Comparison of ENCODE assay signal across 9 cellular contexts in the genomic region with DNA sequence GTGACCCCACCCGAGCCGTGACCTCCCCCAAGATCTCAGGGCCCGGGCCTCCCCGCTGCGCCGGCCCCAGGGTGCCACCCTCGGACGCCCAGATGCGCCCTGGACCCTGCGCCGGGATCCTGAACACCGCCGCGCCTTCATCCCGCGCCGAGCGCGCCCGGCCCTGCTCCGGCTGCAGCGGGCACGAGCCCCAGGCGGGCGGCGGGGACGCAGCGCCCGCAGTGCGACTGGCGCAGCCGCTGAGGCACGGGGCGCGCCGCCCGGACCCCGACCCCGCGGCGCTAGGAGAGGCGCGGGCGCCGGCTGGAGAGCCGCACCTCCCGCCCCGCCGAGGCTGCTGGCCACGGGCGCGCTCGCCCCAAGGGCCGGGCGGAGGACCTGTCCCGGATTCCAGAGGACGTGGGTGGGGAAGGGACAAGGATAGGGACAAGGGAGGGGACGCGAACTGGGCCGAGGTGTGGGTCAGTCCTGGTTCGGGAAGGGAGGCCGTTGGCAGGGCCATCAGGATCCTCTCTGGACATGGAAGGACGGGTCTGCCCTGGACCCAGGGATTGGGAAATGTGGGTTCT. TPM values are rescaled to one million over a fixed set of nuclear protein-coding genes. Genes with fewer than 3 reads are reported as not detected.
DNase-seq lines count a peak whose midpoint lies in the region; ATAC-seq, FAIRE-seq and TF ChIP-seq lines count a peak whose summit lies in the region.
"Had no signal": no experiment of that assay in that cellular context is flagged by ENCODE, and none has a peak within 500 bp of the region (broad histone marks: within the 10 kb centered on the region; RNA-seq: fewer than 3 reads in every experiment).

No MANE protein-coding gene starts in this region.

- H3K79me2 ChIP-seq in HepG2 (ENCODE audit: insufficient read depth, low read length) = no peaks in the 10 kb centered on the region

- no peak for TF ChIP-seq RAD21 in HepG2 (CRISPR knock-in tag; IDR thresholded peaks at IDR 0.05)

- TF ChIP-seq POLR2A in HepG2 (IDR thresholded peaks at IDR 0.05; ENCODE audit: insufficient read depth in 1 of 2, low read depth in 2 of 2, low read length in 2 of 2) = no peak
- no peak for TF ChIP-seq POLR2A in thyroid gland (IDR thresholded peaks at IDR 0.05)

- no peak overlapping the region for H3K9ac ChIP-seq in HepG2 (ENCODE audit: insufficient read depth, low read depth, low read length)

- H3K9me3 Mint-ChIP-seq in activated naive CD8-positive, alpha-beta T cell treated with anti-CD3 and anti-CD28 coated beads, Interleukin-2, amount 10 ng/mL, durations not matched to agents 7 days and 5 days = no peaks in the 10 kb centered on the region

- peaks cover 3% of the 10 kb centered on the region; the same call in 1 of the 2 replicates for H4K20me1 ChIP-seq in HepG2 (ENCODE audit: insufficient read depth, low read length)

- H3K4me1 Mint-ChIP-seq in activated naive CD8-positive, alpha-beta T cell treated with anti-CD3 and anti-CD28 coated beads, Interleukin-2, amount 10 ng/mL, durations not matched to agents 7 days and 5 days = peaks cover 35% of the 10 kb centered on the region

- H3K4me1 ChIP-seq in HepG2 (ENCODE audit: insufficient read depth, low read length) (peaks cover 48% of the 10 kb centered on the region), thyroid gland (peaks cover 24 to 47% of the 10 kb centered on the region in 2 donors)

- H3K36me3 Mint-ChIP-seq in activated naive CD8-positive, alpha-beta T cell treated with anti-CD3 and anti-CD28 coated beads, Interleukin-2, amount 10 ng/mL, durations not matched to agents 7 days and 5 days = no peaks in the 10 kb centered on the region

- DNase-seq in activated CD8-positive, alpha-beta memory T cell treated with anti-CD3 and anti-CD28 coated beads for 24 hours = peak; percentile 64
- no peak for DNase-seq in activated CD8-positive, alpha-beta memory T cell treated with anti-CD3 and anti-CD28 coated beads, Interleukin-2, amount 50 U/mL, for 4 hours
- peak; percentile 51 for DNase-seq in activated naive CD8-positive, alpha-beta T cell treated with anti-CD3 and anti-CD28 coated beads, Interleukin-2, amount 10 ng/mL, durations not matched to agents 7 days and 5 days
- DNase-seq in HepG2 (ENCODE audit: low spot score) (no peak), thyroid gland (peak; percentile 19), mucosa of gallbladder (ENCODE audit: low spot score) (no peak), omental fat pad (ENCODE audit: low spot score) (no peak)

- POLR2A ChIA-PET in activated naive CD8-positive, alpha-beta T cell treated with anti-CD3 and anti-CD28 coated beads, Interleukin-2, amount 10 ng/mL, durations not matched to agents 7 days and 5 days (lab: Charles Lee) = no interaction called here
- POLR2A ChIA-PET in HepG2 (lab: Yijun Ruan, JAX) = no interaction called here

- in situ Hi-C loops in HepG2 (cut with HindIII; ENCODE audit: extremely low pct_ligation_motif_present, low pct_unique_long_range_greater_than_20kb) = no loop called here

- H2AFZ ChIP-seq in HepG2 (ENCODE audit: low read length) = no peak overlapping the region

- CTCF ChIA-PET in HepG2 (lab: Yijun Ruan, JAX; ENCODE audit: low intra/inter-chr PET ratio, low total read pairs) = no interaction called here

- no peak for FAIRE-seq in HepG2 (lab: Jason Lieb, UNC)
- FAIRE-seq: G401.6 had no signal

- intact Hi-C loops in HepG2 (cut with micrococcal nuclease; ENCODE audit: unreplicated experiment) (no loop called here), thyroid gland (cut with DNase I) (loop anchor here (5.0 kb wide), 2 partner anchors 120 to 155 kb away; partner anchors contain the start of genes FAM193A and MXD4)

- peaks cover 65% of the 10 kb centered on the region for H3K27me3 Mint-ChIP-seq in activated naive CD8-positive, alpha-beta T cell treated with anti-CD3 and anti-CD28 coated beads, Interleukin-2, amount 10 ng/mL, durations not matched to agents 7 days and 5 days

- under 1% methylated on average over 14 of the region's 63 CpGs for whole genome bisulfite sequencing in HepG2 (ENCODE audit: low lambda C conversion rate)
- 0 to 1% methylated on average over 9 to 18 of the region's 63 CpGs for WGBS in thyroid gland, 2 donors

- ATAC-seq in activated naive CD8-positive, alpha-beta T cell treated with anti-CD3 and anti-CD28 coated beads, Interleukin-2, amount 10 ng/mL, durations not matched to agents 7 days and 5 days (ENCODE audit: low read depth) = no peak
- ATAC-seq in HepG2 (no peak; the same call in 2 of the 3 replicates), HG03439 (IDR thresholded peaks at IDR 0.05; ENCODE audit: unreplicated experiment) (no peak), omental fat pad (ENCODE audit: low FRiP score) (no peak)

- no TSS peak for BruUV-seq in HepG2 (replicated peaks; lab: Mats Ljungman, UMichigan)

- no peaks in the 10 kb centered on the region for H3K36me3 ChIP-seq in HepG2 (replicated peaks in 1 of 2; ENCODE audit: control insufficient read depth in 1 of 2, insufficient read depth in 2 of 2, low read length in 2 of 2)
- H3K36me3 ChIP-seq in thyroid gland = no peaks in the 10 kb centered on the region

- H3K27ac ChIP-seq in HepG2 (ENCODE audit: extremely low read length, insufficient read depth, low read length) (no peak overlapping the region), thyroid gland (peak overlapping the region in 1 of 3 donors; percentile 68)

- TF ChIP-seq CTCF in HepG2 (CRISPR knock-in tag; IDR thresholded peaks at IDR 0.05) (no peak), thyroid gland (IDR thresholded peaks at IDR 0.05) (no peak), omental fat pad (IDR thresholded peaks at IDR 0.05) (no peak)

- peak overlapping the region; percentile 98 for H3K4me2 ChIP-seq in HepG2 (ENCODE audit: low read depth, low read length)

- H3K4me3 Mint-ChIP-seq in activated naive CD8-positive, alpha-beta T cell treated with anti-CD3 and anti-CD28 coated beads, Interleukin-2, amount 10 ng/mL, durations not matched to agents 7 days and 5 days = peak overlapping the region; percentile 81

- H3K4me3 ChIP-seq in HepG2 (replicated peaks in 1 of 3; ENCODE audit: insufficient read depth in 1 of 3, low read depth in 2 of 3, low read length in 3 of 3) = peak overlapping the region; percentile 38 to 73 (median 42); a peak in 3 of 6 replicates
- peak overlapping the region in 2 of 3 donors; percentile 25 to 29 for H3K4me3 ChIP-seq in thyroid gland (replicated peaks in 1 of 3)

- peaks cover 18 to 74% of the 10 kb centered on the region in 2 experiments for H3K27me3 ChIP-seq in HepG2 (ENCODE audit: control insufficient read depth in 1 of 2, insufficient read depth in 2 of 2, low read length in 2 of 2)
- H3K27me3 ChIP-seq in thyroid gland = no peaks in the 10 kb centered on the region

- no peaks in the 10 kb centered on the region for H3K9me3 ChIP-seq in HepG2 (ENCODE audit: low read length)
- H3K9me3 ChIP-seq in thyroid gland = no peaks in the 10 kb centered on the region

- H3K27ac Mint-ChIP-seq in activated naive CD8-positive, alpha-beta T cell treated with anti-CD3 and anti-CD28 coated beads, Interleukin-2, amount 10 ng/mL, durations not matched to agents 7 days and 5 days = no peak overlapping the region

- TF ChIP-seq EP300 in HepG2 (IDR thresholded peaks at IDR 0.05; ENCODE audit: low read depth in 2 of 2, low read length in 2 of 2) (no peak), HepG2 (CRISPR knock-in tag; IDR thresholded peaks at IDR 0.05; ENCODE audit: borderline replicate concordance) (no peak)

RNA-seq across cellular contexts. Expression of gene ZFYVE28, which starts 1.2 kb away (rescaled TPM):
- 10 to 100 TPM; 16.1 to 17.7 TPM for total RNA-seq in activated naive CD8-positive, alpha-beta T cell treated with anti-CD3 and anti-CD28 coated beads, Interleukin-2, amount 10 ng/mL, durations not matched to agents 7 days and 5 days
- total RNA-seq in HepG2 (2016; rRNA removed; fragmentation: Illumina TruSeq; extraction: Trizol) (0.22 and 0.24 TPM in 2 replicates), thyroid gland (10 to 100 TPM in 3 of 4 donors, 1 to 10 TPM in 1; 8.9 to 19.1 (median 16.4) TPM), mucosa of gallbladder (31.1 TPM), omental fat pad (10 to 100 TPM in 2 of 4 donors, 1 to 10 TPM in 2; 7.1 to 24.5 (median 16.7) TPM)
- total RNA-seq in HepG2 (2016; cell fraction: cytosol; rRNA removed; fragmentation: Illumina TruSeq; extraction: Trizol; ENCODE audit: low read depth) = not detected in 2 replicates
- total RNA-seq in HepG2 (2016; cell fraction: insoluble cytoplasmic fraction; rRNA removed; fragmentation: Illumina TruSeq; extraction: Trizol) = 0.13 and 0.19 TPM in 2 replicates
- total RNA-seq in HepG2 (2016; cell fraction: membrane; rRNA removed; fragmentation: Illumina TruSeq; extraction: Trizol) = 0.14 and 0.22 TPM in 2 replicates
- total RNA-seq in HepG2 (2016; cell fraction: nucleus; rRNA removed; fragmentation: Illumina TruSeq; extraction: Trizol) = 0.25 TPM in 1 of 2 replicates, not detected in the other
- polyA plus RNA-seq in HepG2 (2011; rRNA removed) = 0.12 and 0.30 TPM in 2 replicates
- 0.09 TPM in 2 replicates for polyA plus RNA-seq in HepG2 (2011; cell fraction: cytosol; rRNA removed)
- 0.69 and 1.4 TPM in 2 replicates for polyA plus RNA-seq in HepG2 (2011; cell fraction: nucleus; rRNA removed)
- 0.04 and 0.31 TPM in 2 replicates for polyA plus RNA-seq in HepG2 (2012)
- polyA plus RNA-seq in HepG2 (2016; cell fraction: cytosol; fragmentation: Illumina TruSeq; extraction: Trizol; ENCODE audit: low read depth) = 0.03 and 0.14 TPM in 2 replicates
- 0.22 and 0.24 TPM in 2 replicates for polyA plus RNA-seq in HepG2 (2016; cell fraction: insoluble cytoplasmic fraction; fragmentation: Illumina TruSeq; extraction: Trizol; ENCODE audit: low read depth)
- not detected in 2 replicates for polyA plus RNA-seq in HepG2 (2016; cell fraction: membrane; fragmentation: Illumina TruSeq; extraction: Trizol; ENCODE audit: low read depth)
- 0.19 and 0.61 TPM in 2 replicates for polyA plus RNA-seq in HepG2 (2016; cell fraction: nucleus; fragmentation: Illumina TruSeq; extraction: Trizol; ENCODE audit: insufficient read depth, low read depth)
- polyA minus RNA-seq in HepG2 (2011; rRNA and poly(A)+ RNA removed; ENCODE audit: low replicate concordance) = 0.72 and 3.2 TPM in 2 replicates
- 0.26 TPM in 1 of 2 replicates, not detected in the other for polyA minus RNA-seq in HepG2 (2011; cell fraction: cytosol; rRNA and poly(A)+ RNA removed)
- 0.52 TPM in 1 of 2 replicates, not detected in the other for polyA minus RNA-seq in HepG2 (2011; cell fraction: nucleus; rRNA and poly(A)+ RNA removed)

RNA-seq across cellular contexts. Expression of gene CFAP99, which starts 1.5 kb away (rescaled TPM):
- under 1 TPM in 1 of 2 experiments, not detected in 1; 0.11 TPM for total RNA-seq in activated naive CD8-positive, alpha-beta T cell treated with anti-CD3 and anti-CD28 coated beads, Interleukin-2, amount 10 ng/mL, durations not matched to agents 7 days and 5 days
- total RNA-seq in HepG2 (2016; rRNA removed; fragmentation: Illumina TruSeq; extraction: Trizol) (not detected in 2 replicates), thyroid gland (1 to 10 TPM in 2 of 4 donors, under 1 TPM in 1, not detected in 1; 0.27 to 1.9 (median 1.1) TPM), mucosa of gallbladder (1.3 TPM), omental fat pad (under 1 TPM in 2 of 4 donors, not detected in 2; 0.32 to 0.60 TPM)
- not detected in 2 replicates for total RNA-seq in HepG2 (2016; cell fraction: cytosol; rRNA removed; fragmentation: Illumina TruSeq; extraction: Trizol; ENCODE audit: low read depth)
- not detected in 2 replicates for total RNA-seq in HepG2 (2016; cell fraction: insoluble cytoplasmic fraction; rRNA removed; fragmentation: Illumina TruSeq; extraction: Trizol)
- total RNA-seq in HepG2 (2016; cell fraction: membrane; rRNA removed; fragmentation: Illumina TruSeq; extraction: Trizol) = not detected in 2 replicates
- total RNA-seq in HepG2 (2016; cell fraction: nucleus; rRNA removed; fragmentation: Illumina TruSeq; extraction: Trizol) = not detected in 2 replicates
- 0.07 TPM in 1 of 2 replicates, not detected in the other for polyA plus RNA-seq in HepG2 (2011; rRNA removed)
- polyA plus RNA-seq in HepG2 (2011; cell fraction: cytosol; rRNA removed) = 0.07 TPM in 1 of 2 replicates, not detected in the other
- 0.29 TPM in 1 of 2 replicates, not detected in the other for polyA plus RNA-seq in HepG2 (2011; cell fraction: nucleus; rRNA removed)
- polyA plus RNA-seq in HepG2 (2012) = not detected in 2 replicates
- polyA plus RNA-seq in HepG2 (2016; cell fraction: cytosol; fragmentation: Illumina TruSeq; extraction: Trizol; ENCODE audit: low read depth) = not detected in 2 replicates
- polyA plus RNA-seq in HepG2 (2016; cell fraction: insoluble cytoplasmic fraction; fragmentation: Illumina TruSeq; extraction: Trizol; ENCODE audit: low read depth) = not detected in 2 replicates
- not detected in 2 replicates for polyA plus RNA-seq in HepG2 (2016; cell fraction: membrane; fragmentation: Illumina TruSeq; extraction: Trizol; ENCODE audit: low read depth)
- polyA plus RNA-seq in HepG2 (2016; cell fraction: nucleus; fragmentation: Illumina TruSeq; extraction: Trizol; ENCODE audit: insufficient read depth, low read depth) = not detected in 2 replicates
- not detected in 2 replicates for polyA minus RNA-seq in HepG2 (2011; rRNA and poly(A)+ RNA removed; ENCODE audit: low replicate concordance)
- not detected in 2 replicates for polyA minus RNA-seq in HepG2 (2011; cell fraction: cytosol; rRNA and poly(A)+ RNA removed)
- polyA minus RNA-seq in HepG2 (2011; cell fraction: nucleus; rRNA and poly(A)+ RNA removed) = not detected in 2 replicates

RNA-seq across cellular contexts. Expression of gene RNF4, which starts 51.6 kb away (rescaled TPM):
- 100 to 1,000 TPM; 103 to 109 TPM for total RNA-seq in activated naive CD8-positive, alpha-beta T cell treated with anti-CD3 and anti-CD28 coated beads, Interleukin-2, amount 10 ng/mL, durations not matched to agents 7 days and 5 days
- total RNA-seq in HepG2 (2016; rRNA removed; fragmentation: Illumina TruSeq; extraction: Trizol) (38.1 and 46.7 TPM in 2 replicates), thyroid gland (10 to 100 TPM; 32.8 to 52.0 (median 43.0) TPM), mucosa of gallbladder (52.3 TPM), omental fat pad (10 to 100 TPM; 38.5 to 90.1 (median 44.5) TPM)
- 16.3 and 17.2 TPM in 2 replicates for total RNA-seq in HepG2 (2016; cell fraction: cytosol; rRNA removed; fragmentation: Illumina TruSeq; extraction: Trizol; ENCODE audit: low read depth)
- 36.0 and 47.6 TPM in 2 replicates for total RNA-seq in HepG2 (2016; cell fraction: insoluble cytoplasmic fraction; rRNA removed; fragmentation: Illumina TruSeq; extraction: Trizol)
- 24.2 and 25.2 TPM in 2 replicates for total RNA-seq in HepG2 (2016; cell fraction: membrane; rRNA removed; fragmentation: Illumina TruSeq; extraction: Trizol)
- total RNA-seq in HepG2 (2016; cell fraction: nucleus; rRNA removed; fragmentation: Illumina TruSeq; extraction: Trizol) = 34.8 and 37.0 TPM in 2 replicates
- 40.3 and 45.1 TPM in 2 replicates for polyA plus RNA-seq in HepG2 (2011; rRNA removed)
- polyA plus RNA-seq in HepG2 (2011; cell fraction: cytosol; rRNA removed) = 34.5 and 42.3 TPM in 2 replicates
- 33.3 and 33.4 TPM in 2 replicates for polyA plus RNA-seq in HepG2 (2011; cell fraction: nucleus; rRNA removed)
- 27.9 and 28.2 TPM in 2 replicates for polyA plus RNA-seq in HepG2 (2012)
- polyA plus RNA-seq in HepG2 (2016; cell fraction: cytosol; fragmentation: Illumina TruSeq; extraction: Trizol; ENCODE audit: low read depth) = 3.3 and 5.5 TPM in 2 replicates
- 45.3 and 46.1 TPM in 2 replicates for polyA plus RNA-seq in HepG2 (2016; cell fraction: insoluble cytoplasmic fraction; fragmentation: Illumina TruSeq; extraction: Trizol; ENCODE audit: low read depth)
- polyA plus RNA-seq in HepG2 (2016; cell fraction: membrane; fragmentation: Illumina TruSeq; extraction: Trizol; ENCODE audit: low read depth) = 12.0 and 14.1 TPM in 2 replicates
- 33.1 and 33.8 TPM in 2 replicates for polyA plus RNA-seq in HepG2 (2016; cell fraction: nucleus; fragmentation: Illumina TruSeq; extraction: Trizol; ENCODE audit: insufficient read depth, low read depth)
- 65.3 and 74.2 TPM in 2 replicates for polyA minus RNA-seq in HepG2 (2011; rRNA and poly(A)+ RNA removed; ENCODE audit: low replicate concordance)
- 36.1 and 36.8 TPM in 2 replicates for polyA minus RNA-seq in HepG2 (2011; cell fraction: cytosol; rRNA and poly(A)+ RNA removed)
- polyA minus RNA-seq in HepG2 (2011; cell fraction: nucleus; rRNA and poly(A)+ RNA removed) = 55.2 and 60.3 TPM in 2 replicates

Comparison
In these comparisons a context has a peak if more than half of its experiments do, and no peak if none do; other contexts are left out.
1. DNase-seq: peak in activated CD8-positive, alpha-beta memory T cell treated with anti-CD3 and anti-CD28 coated beads for 24 hours (single experiment), activated naive CD8-positive, alpha-beta T cell treated with anti-CD3 and anti-CD28 coated beads, Interleukin-2, amount 10 ng/mL, durations not matched to agents 7 days and 5 days (single experiment) and thyroid gland (2 of 2); none in activated CD8-positive, alpha-beta memory T cell treated with anti-CD3 and anti-CD28 coated beads, Interleukin-2, amount 50 U/mL, for 4 hours (single experiment), HepG2 (single experiment), mucosa of gallbladder (single experiment) and omental fat pad (single experiment).
2. RNA of gene ZFYVE28, which starts 1.2 kb away (total RNA-seq): 31.1 TPM in mucosa of gallbladder (single experiment), 7.1 to 24.5 TPM in omental fat pad, 16.1 to 17.7 TPM in activated naive CD8-positive, alpha-beta T cell treated with anti-CD3 and anti-CD28 coated beads, Interleukin-2, amount 10 ng/mL, durations not matched to agents 7 days and 5 days and 8.9 to 19.1 TPM in thyroid gland; 0.13 to 0.25 TPM in HepG2; every median in the first group is over 4 times any median in the second.